1 cellular context compared by ENCODE assay signal in the genomic region with DNA sequence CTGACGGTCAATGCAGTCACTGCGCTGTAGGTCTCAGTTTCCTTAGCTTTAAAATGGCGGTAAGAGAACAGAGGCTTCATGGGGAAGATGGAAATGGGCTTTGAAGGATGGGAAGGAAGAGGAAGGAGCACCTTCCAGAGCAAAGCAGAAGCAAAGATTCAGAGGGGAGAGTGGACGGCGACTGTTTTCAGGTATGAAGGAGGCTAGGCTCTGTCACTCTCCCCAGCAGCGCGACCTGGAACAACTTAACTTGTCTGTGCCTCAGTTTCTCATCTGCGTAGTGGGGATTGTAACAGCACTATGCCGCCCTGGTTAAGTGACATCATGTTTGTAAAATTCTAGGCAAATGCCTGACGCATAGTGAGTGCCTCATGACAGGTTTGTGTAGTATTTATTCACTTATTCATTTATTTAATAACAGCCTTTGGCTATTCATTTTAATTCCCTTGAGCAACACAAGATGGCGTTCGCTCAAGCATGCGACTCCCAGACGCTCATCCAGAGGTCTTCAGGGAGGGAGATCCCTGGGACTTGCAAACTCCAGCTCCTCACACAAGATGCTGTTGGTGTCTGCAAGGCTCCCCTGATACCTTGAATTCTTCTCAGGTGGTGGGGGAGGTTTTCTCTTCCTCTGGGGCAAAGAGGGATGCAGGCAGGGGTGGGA.
TF ChIP-seq lines count a peak whose summit lies in the region.

No MANE protein-coding gene starts in this region.

TF ChIP-seq in IMR-90, 13 proteins besides CTCF, POLR2A, EP300 and RAD21 (continued from another document):
- TF ChIP-seq ELK1 (IDR thresholded peaks at IDR 0.05; ENCODE audit: borderline replicate concordance, low read depth, low read length) (no peak), MAFK (IDR thresholded peaks at IDR 0.05; ENCODE audit: low read depth, low read length) (no peak), MAZ (IDR thresholded peaks at IDR 0.05; ENCODE audit: borderline replicate concordance, low read depth, low read length) (no peak), RFX5 (IDR thresholded peaks at IDR 0.05; ENCODE audit: low read depth, low read length) (no peak)
